Comparison of ENCODE assay signal across 9 cellular contexts in the genomic region with DNA sequence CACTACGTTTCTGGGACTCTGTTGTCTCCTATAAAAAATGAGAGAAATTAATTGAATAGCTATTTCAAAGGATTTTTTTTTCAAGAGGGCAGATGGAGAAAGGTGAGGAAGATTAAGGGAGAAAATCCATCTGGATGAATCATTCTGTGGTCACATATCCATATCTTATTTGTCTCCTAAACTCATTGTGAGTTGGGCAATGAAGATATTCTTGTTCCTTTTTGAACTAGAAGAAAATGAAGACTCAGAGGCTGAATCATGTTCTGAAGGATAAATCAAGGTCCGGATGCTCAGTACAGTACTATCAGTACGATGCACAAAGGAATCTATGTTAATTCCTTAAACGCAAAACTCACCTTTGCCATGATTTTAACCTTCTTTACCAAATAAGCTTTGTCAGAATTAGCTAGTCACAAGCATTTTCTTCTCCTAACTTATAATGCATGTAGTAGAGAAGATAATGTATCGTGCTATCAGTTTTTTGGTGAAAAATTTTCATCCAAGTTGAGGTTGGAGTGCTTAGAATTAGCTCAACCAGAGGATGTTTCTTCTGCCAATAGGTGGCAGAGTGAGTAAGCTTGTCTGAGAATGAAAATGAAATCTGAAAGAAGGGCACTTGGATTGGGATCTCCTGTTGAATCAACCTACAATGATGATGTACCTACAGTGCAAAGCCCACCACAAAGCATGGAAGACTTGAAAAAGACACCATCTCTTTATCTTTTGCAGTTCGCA.
DNase-seq lines count a peak whose midpoint lies in the region; ATAC-seq and TF ChIP-seq lines count a peak whose summit lies in the region.
"Had no signal": no experiment of that assay in that cellular context is flagged by ENCODE, and none has a peak within 500 bp of the region (broad histone marks: within the 10 kb centered on the region; RNA-seq: fewer than 3 reads in every experiment).

No MANE protein-coding gene starts in this region.

- DNase-seq in DMS53 (lab: John Stamatoyannopoulos, UW) (peak; percentile 70), WTC11 (ENCODE audit: low spot score) (no peak), right lobe of liver (no peak), NCI-H1048 (lab: John Stamatoyannopoulos, UW) (no peak)

- no peak overlapping the region for H3K9ac ChIP-seq in KMS-11

- no peaks in the 10 kb centered on the region for H3K36me3 Mint-ChIP-seq in WTC11
- H3K36me3 Mint-ChIP-seq: stimulated activated memory B cell treated with anti-CD40 and anti-IgM and Interleukin-4, amounts not matched to agents 10 μg/mL and 1 μg/mL and 100 μg/mL, for 72 hours had no signal

- TF ChIP-seq CTCF in KMS-11 (conservative IDR thresholded peaks at IDR 0.05; ENCODE audit: low read depth, low read length) (0 out of 2 replicates have a peak, but pooled peaks have one; percentile 40), WTC11 (IDR thresholded peaks at IDR 0.05) (peak; percentile 36; the same call in 1 of the 2 replicates), right lobe of liver (IDR thresholded peaks at IDR 0.05) (peak; percentile 23 to 43 (median 36))

- no peak for TF ChIP-seq POLR2A in right lobe of liver (IDR thresholded peaks at IDR 0.05)

- H2AFZ ChIP-seq in KMS-11 (ENCODE audit: low read depth) = no peak overlapping the region

- H3K4me2 ChIP-seq in KMS-11 = no peak overlapping the region

- peaks cover 18% of the 10 kb centered on the region for H3K4me1 Mint-ChIP-seq in WTC11
- H3K4me1 Mint-ChIP-seq: stimulated activated memory B cell treated with anti-CD40 and anti-IgM and Interleukin-4, amounts not matched to agents 10 μg/mL and 1 μg/mL and 100 μg/mL, for 72 hours had no signal

- no peak overlapping the region for H3K27ac Mint-ChIP-seq in WTC11
- H3K27ac Mint-ChIP-seq: stimulated activated memory B cell treated with anti-CD40 and anti-IgM and Interleukin-4, amounts not matched to agents 10 μg/mL and 1 μg/mL and 100 μg/mL, for 72 hours had no signal

- H4K20me1 ChIP-seq in KMS-11 (ENCODE audit: insufficient read depth) = no peaks in the 10 kb centered on the region

- no peak overlapping the region for H3K4me3 Mint-ChIP-seq in WTC11
- H3K4me3 Mint-ChIP-seq: stimulated activated memory B cell treated with anti-CD40 and anti-IgM and Interleukin-4, amounts not matched to agents 10 μg/mL and 1 μg/mL and 100 μg/mL, for 72 hours had no signal

- intact Hi-C loops in right lobe of liver (cut with DNase I) = no loop called here

- H3K4me3 ChIP-seq in KMS-11 (IDR thresholded peaks at IDR 0.05; ENCODE audit: insufficient read depth, low read depth, low read length) = no peak overlapping the region
- H3K4me3 ChIP-seq in right lobe of liver = no peak overlapping the region

- no peaks in the 10 kb centered on the region for H3K79me2 ChIP-seq in KMS-11 (ENCODE audit: insufficient read depth, low read depth)

- CTCF ChIA-PET in WTC11 (lab: Charles Lee) = interaction anchor here (0.6 to 1.6 kb wide), 13 partner anchors 31 to 504 kb away, joined by 3 to 26 read pairs (median 4); no protein-coding TSS in a partner anchor

- no peaks in the 10 kb centered on the region for H3K36me3 ChIP-seq in KMS-11 (ENCODE audit: insufficient read depth)
- H3K36me3 ChIP-seq in right lobe of liver = no peaks in the 10 kb centered on the region

- H3K27me3 Mint-ChIP-seq in WTC11 (ENCODE audit: low read depth) = no peaks in the 10 kb centered on the region
- H3K27me3 Mint-ChIP-seq: stimulated activated memory B cell treated with anti-CD40 and anti-IgM and Interleukin-4, amounts not matched to agents 10 μg/mL and 1 μg/mL and 100 μg/mL, for 72 hours had no signal

- H3K4me1 ChIP-seq in KMS-11 (ENCODE audit: low read depth, poor library complexity, severe bottlenecking) = no peaks in the 10 kb centered on the region
- H3K4me1 ChIP-seq in right lobe of liver = no peaks in the 10 kb centered on the region

- ATAC-seq in WTC11 = peak; percentile 75
- no peak for ATAC-seq in right lobe of liver
- no peak for ATAC-seq in HG03095 (IDR thresholded peaks at IDR 0.05; ENCODE audit: unreplicated experiment)
- ATAC-seq in HG03108 (IDR thresholded peaks at IDR 0.05; ENCODE audit: unreplicated experiment) = no peak
- no peak for ATAC-seq in GM19452 (IDR thresholded peaks at IDR 0.05; ENCODE audit: unreplicated experiment)
- ATAC-seq: stimulated activated memory B cell treated with anti-CD40 and anti-IgM and Interleukin-4, amounts not matched to agents 10 μg/mL and 1 μg/mL and 100 μg/mL, for 72 hours had no signal

- no peaks in the 10 kb centered on the region; the same call in 1 of the 2 replicates for H3K9me3 Mint-ChIP-seq in WTC11
- H3K9me3 Mint-ChIP-seq: stimulated activated memory B cell treated with anti-CD40 and anti-IgM and Interleukin-4, amounts not matched to agents 10 μg/mL and 1 μg/mL and 100 μg/mL, for 72 hours had no signal

- H3K27me3 ChIP-seq in KMS-11 (ENCODE audit: insufficient read depth, low read depth) = no peaks in the 10 kb centered on the region
- no peaks in the 10 kb centered on the region for H3K27me3 ChIP-seq in right lobe of liver

- WGBS in right lobe of liver (ENCODE audit: insufficient coverage, low coverage, low lambda C conversion rate, missing lambda C conversion rate) = 46% methylated on average over 6 of the region's 6 CpGs

- POLR2A ChIA-PET in WTC11 (lab: Charles Lee) = no interaction called here

- no peaks in the 10 kb centered on the region for H3K9me3 ChIP-seq in right lobe of liver

- H3K27ac ChIP-seq in KMS-11 (no peak overlapping the region), right lobe of liver (no peak overlapping the region)

TF ChIP-seq in WTC11, 78 proteins besides CTCF, POLR2A, EP300 and RAD21:
- TF ChIP-seq FOXJ3 (CRISPR knock-in tag; IDR thresholded peaks at IDR 0.05; ENCODE audit: borderline replicate concordance) (no peak), ZNF416 (CRISPR knock-in tag; IDR thresholded peaks at IDR 0.05) (no peak), NR2C2 (CRISPR knock-in tag; IDR thresholded peaks at IDR 0.05) (no peak)
